16 cellular contexts compared by ENCODE assay signal in the genomic region with DNA sequence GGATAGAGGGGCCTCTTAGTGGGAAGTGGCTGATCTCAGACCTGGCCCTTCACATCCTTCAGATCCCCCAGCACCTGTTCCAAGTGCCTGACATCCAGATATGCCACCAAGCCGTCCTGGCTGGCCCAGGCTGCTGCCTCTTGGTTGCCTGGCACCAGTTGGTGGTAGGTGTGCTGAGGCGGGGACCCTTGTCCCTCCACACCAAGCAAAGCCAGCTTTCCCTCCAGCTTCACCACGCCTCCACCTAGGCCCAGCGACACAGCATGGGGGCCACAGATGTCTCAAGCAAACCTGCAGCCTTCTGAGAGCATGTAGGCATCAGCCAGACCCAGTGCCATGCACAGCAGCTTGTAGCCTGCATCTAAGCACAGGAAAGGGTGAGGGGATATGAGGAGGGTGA. TPM values are rescaled to one million over a fixed set of nuclear protein-coding genes. Genes with fewer than 3 reads are reported as not detected.
"Had no signal": no experiment of that assay in that cellular context is flagged by ENCODE, and none has a peak within 500 bp of the region (broad histone marks: within the 10 kb centered on the region; RNA-seq: fewer than 3 reads in every experiment).

No MANE protein-coding gene starts in this region.

- ATAC-seq: activated T-helper 17 cell treated with anti-CD3 and anti-CD28 coated beads, Interleukin-2, amount 50 U/mL, for 72 hours; esophagus mucosa; SK-N-SH treated with all-trans-retinoic acid at 6 μM for 48 hours; stimulated activated memory B cell treated with anti-CD40 and anti-IgM and Interleukin-4, amounts not matched to agents 10 μg/mL and 1 μg/mL and 100 μg/mL, for 72 hours; T-helper 17 cell; WTC11 had no signal

- H3K27ac ChIP-seq: brain microvascular endothelial cell had no signal

- H3K27me3 Mint-ChIP-seq: activated T-helper 17 cell treated with anti-CD3 and anti-CD28 coated beads, Interleukin-2, amount 50 U/mL, for 72 hours; memory B cell; stimulated activated memory B cell treated with anti-CD40 and anti-IgM and Interleukin-4, amounts not matched to agents 10 μg/mL and 1 μg/mL and 100 μg/mL, for 72 hours; T-helper 17 cell had no signal

- H3K27ac Mint-ChIP-seq: activated T-helper 17 cell treated with anti-CD3 and anti-CD28 coated beads, Interleukin-2, amount 50 U/mL, for 72 hours; memory B cell; stimulated activated memory B cell treated with anti-CD40 and anti-IgM and Interleukin-4, amounts not matched to agents 10 μg/mL and 1 μg/mL and 100 μg/mL, for 72 hours; T-helper 17 cell; WTC11 had no signal

- H3K4me3 Mint-ChIP-seq: activated T-helper 17 cell treated with anti-CD3 and anti-CD28 coated beads, Interleukin-2, amount 50 U/mL, for 72 hours; memory B cell; stimulated activated memory B cell treated with anti-CD40 and anti-IgM and Interleukin-4, amounts not matched to agents 10 μg/mL and 1 μg/mL and 100 μg/mL, for 72 hours; T-helper 17 cell; WTC11 had no signal

- H3K4me2 ChIP-seq: smooth muscle cell had no signal

- H3K9me3 ChIP-seq: right atrium auricular region had no signal

- DNase-seq: activated CD4-positive, alpha-beta T cell treated with anti-CD3 and anti-CD28 coated beads for 48 hours; activated CD8-positive, alpha-beta memory T cell treated with anti-CD3 and anti-CD28 coated beads for 24 hours; activated naive CD4-positive, alpha-beta T cell treated with anti-CD3 and anti-CD28 coated beads, Interleukin-2, amount 50 U/mL, for 16 hours; amygdala; brain microvascular endothelial cell; dermis blood vessel endothelial cell; T-helper 17 cell; trophoblast cell had no signal

- H3K9me3 Mint-ChIP-seq: activated T-helper 17 cell treated with anti-CD3 and anti-CD28 coated beads, Interleukin-2, amount 50 U/mL, for 72 hours; memory B cell; stimulated activated memory B cell treated with anti-CD40 and anti-IgM and Interleukin-4, amounts not matched to agents 10 μg/mL and 1 μg/mL and 100 μg/mL, for 72 hours; WTC11 had no signal

- H3K36me3 Mint-ChIP-seq: memory B cell; stimulated activated memory B cell treated with anti-CD40 and anti-IgM and Interleukin-4, amounts not matched to agents 10 μg/mL and 1 μg/mL and 100 μg/mL, for 72 hours; WTC11 had no signal

- H3K27me3 ChIP-seq: brain microvascular endothelial cell, right atrium auricular region had no signal

- H3K4me3 ChIP-seq: right atrium auricular region, smooth muscle cell had no signal

RNA-seq across cellular contexts. Expression of gene RDH5, which starts 12.1 kb away (rescaled TPM):
- total RNA-seq: smooth muscle cell had no signal
